Comparison of ENCODE assay signal across 9 cellular contexts in the genomic region with DNA sequence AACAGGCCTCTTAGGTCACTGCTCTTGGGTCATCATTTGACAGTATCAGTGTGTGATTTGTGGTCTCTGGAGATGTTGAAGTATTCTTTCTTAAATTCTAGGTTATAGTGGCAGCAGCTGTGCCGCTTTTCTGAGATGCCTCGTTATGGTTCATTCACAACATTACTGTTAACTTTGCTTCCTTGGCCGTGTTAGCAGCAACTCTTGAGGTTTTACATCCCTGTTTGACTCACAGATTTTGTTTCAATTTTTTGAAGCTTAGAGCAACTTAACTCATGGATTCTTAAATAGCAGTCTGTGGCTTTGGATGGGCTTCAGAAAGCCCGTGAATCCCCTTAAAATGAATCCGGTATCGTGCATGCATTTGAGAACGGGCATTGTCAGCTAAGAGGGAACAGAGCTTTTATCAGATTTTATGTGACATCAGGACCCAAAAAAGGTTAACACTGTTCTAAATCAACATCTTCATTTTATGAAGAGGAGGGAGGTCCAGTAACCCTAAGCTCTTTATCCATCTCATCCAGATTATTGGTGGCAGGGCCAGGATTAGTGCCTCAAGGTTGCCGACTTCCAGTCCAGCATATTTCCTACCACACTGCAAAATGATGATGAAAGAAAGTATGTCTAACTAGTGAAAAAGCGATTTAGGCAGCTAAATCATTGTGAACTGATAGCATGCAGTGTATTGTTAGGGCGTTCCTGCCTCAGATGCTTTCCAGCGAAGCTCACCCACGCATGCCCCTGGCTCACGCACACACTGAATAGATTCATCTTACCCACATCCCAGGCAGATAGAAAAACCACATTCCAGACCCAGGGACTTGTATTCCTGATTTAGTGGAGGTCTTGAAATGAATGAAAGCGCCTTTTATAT. TPM values are rescaled to one million over a fixed set of nuclear protein-coding genes. Genes with fewer than 3 reads are reported as not detected.
DNase-seq lines count a peak whose midpoint lies in the region; ATAC-seq and TF ChIP-seq lines count a peak whose summit lies in the region.
"Had no signal": no experiment of that assay in that cellular context is flagged by ENCODE, and none has a peak within 500 bp of the region (broad histone marks: within the 10 kb centered on the region; RNA-seq: fewer than 3 reads in every experiment).

No MANE protein-coding gene starts in this region.

- no TSS peak for BruUV-seq in PC-3 (replicated peaks; lab: Mats Ljungman, UMichigan)

- no peak overlapping the region for H3K9ac ChIP-seq in PC-3 (ENCODE audit: low read length)

- POLR2A ChIA-PET in CD4-positive, alpha-beta T cell (lab: Charles Lee), result interaction anchor here (0.7 to 2.6 kb wide), 7 partner anchors 11 to 289 kb away, joined by 3 to 12 read pairs (median 4); no protein-coding TSS in a partner anchor
- POLR2A ChIA-PET in PC-3 (lab: Charles Lee; ENCODE audit: unreplicated experiment), result no interaction called here

- peaks cover 80% of the 10 kb centered on the region for H3K36me3 Mint-ChIP-seq in CD4-positive, alpha-beta T cell (ENCODE audit: low read depth)

- H3F3A ChIP-seq in PC-3 (ENCODE audit: low read length, unreplicated experiment), result no peaks in the 10 kb centered on the region

- H3K9me3 Mint-ChIP-seq in CD4-positive, alpha-beta T cell, result no peaks in the 10 kb centered on the region

- no peak overlapping the region for H2AFZ ChIP-seq in PC-3 (ENCODE audit: low read length)

- no peaks in the 10 kb centered on the region for H3K9me2 ChIP-seq in PC-3 (replicated peaks; ENCODE audit: low read length)

- H3K4me3 Mint-ChIP-seq in CD4-positive, alpha-beta T cell, result peak overlapping the region; percentile 100

- H3K4me1 Mint-ChIP-seq in CD4-positive, alpha-beta T cell (ENCODE audit: low read depth), result peaks cover 71% of the 10 kb centered on the region

- no peak overlapping the region for H3K27ac ChIP-seq in CD4-positive, alpha-beta T cell (ENCODE audit: low read depth, low read length)
- no peak overlapping the region for H3K27ac ChIP-seq in PC-3 (ENCODE audit: low read length)
- H3K27ac ChIP-seq in coronary artery, result peak overlapping the region in 1 of 2 donors; percentile 58

- intact Hi-C loops in CD4-positive, alpha-beta T cell (cut with DNase I, micrococcal nuclease), result loop anchor here (2.0 to 10.0 kb wide), 2 partner anchors 891 to 1247 kb away; no protein-coding TSS in a partner anchor
- intact Hi-C loops in PC-3 (cut with micrococcal nuclease), result no loop called here

- H4K20me1 ChIP-seq in PC-3 (ENCODE audit: low read length), result peaks cover 44% of the 10 kb centered on the region

- no peaks in the 10 kb centered on the region for H3K9me3 ChIP-seq in CD4-positive, alpha-beta T cell (ENCODE audit: control insufficient read depth, low read length)
- H3K9me3 ChIP-seq in PC-3 (ENCODE audit: low read length), result no peaks in the 10 kb centered on the region

- no peaks in the 10 kb centered on the region for H3K27me3 ChIP-seq in CD4-positive, alpha-beta T cell (ENCODE audit: control insufficient read depth, insufficient read depth, low read length)
- H3K27me3 ChIP-seq in PC-3 (ENCODE audit: low read length), result no peaks in the 10 kb centered on the region

- CTCF ChIA-PET in CD4-positive, alpha-beta T cell (lab: Charles Lee), result interaction anchor here (1.0 kb wide), 2 partner anchors 210 to 305 kb away, joined by 3 read pairs; no protein-coding TSS in a partner anchor
- CTCF ChIA-PET in PC-3 (lab: Charles Lee), result interaction anchor here (0.7 kb wide), 1 partner anchor 286 kb away, joined by 4 read pairs; no protein-coding TSS in a partner anchor

- H3K27ac Mint-ChIP-seq in CD4-positive, alpha-beta T cell, result peak overlapping the region; percentile 93

- no peaks in the 10 kb centered on the region for H3K27me3 Mint-ChIP-seq in CD4-positive, alpha-beta T cell

- no peak for TF ChIP-seq CTCF in CD4-positive, alpha-beta T cell (IDR thresholded peaks at IDR 0.05)
- TF ChIP-seq CTCF in PC-3 (conservative IDR thresholded peaks at IDR 0.05; ENCODE audit: low read depth, low read length) (no peak), coronary artery (IDR thresholded peaks at IDR 0.05) (no peak), omental fat pad (IDR thresholded peaks at IDR 0.05) (no peak), GM20000 (IDR thresholded peaks at IDR 0.05; ENCODE audit: extremely low read depth, missing control alignments) (no peak)

- H3K36me3 ChIP-seq in PC-3 (ENCODE audit: low read depth, low read length), result peaks cover 34% of the 10 kb centered on the region

- no peak for ATAC-seq in CD4-positive, alpha-beta T cell (ENCODE audit: poor library complexity)
- no peak for ATAC-seq in PC-3
- peak; percentile 61 for ATAC-seq in omental fat pad (ENCODE audit: low FRiP score)
- ATAC-seq in GM21447 (IDR thresholded peaks at IDR 0.05; ENCODE audit: unreplicated experiment), result no peak
- no peak for ATAC-seq in GM18505 (IDR thresholded peaks at IDR 0.05; ENCODE audit: unreplicated experiment)

- H3K79me2 ChIP-seq in PC-3 (ENCODE audit: low read length), result peaks cover 90% of the 10 kb centered on the region

- H3K4me1 ChIP-seq in PC-3 (ENCODE audit: insufficient read depth, low read length), result peaks cover 28% of the 10 kb centered on the region

- no peak for TF ChIP-seq POLR2A in GM18505 (IDR thresholded peaks at IDR 0.05; ENCODE audit: borderline replicate concordance, extremely low read depth, insufficient read depth, insufficient read length)

- H3K4me3 ChIP-seq in PC-3 (ENCODE audit: low read length) (peak overlapping the region; percentile 95; the same call in 1 of the 2 replicates), coronary artery (peak overlapping the region; percentile 91)

- peak overlapping the region; percentile 83 for H3K4me2 ChIP-seq in PC-3 (ENCODE audit: low read length)

- no peak for DNase-seq in CD4-positive, alpha-beta T cell
- no peak for DNase-seq in PC-3
- DNase-seq in coronary artery (ENCODE audit: low spot score), result no peak
- DNase-seq in omental fat pad (ENCODE audit: low spot score), result no peak
- DNase-seq in COLO829 (ENCODE audit: low spot score), result no peak
- DNase-seq in GM20000 (ENCODE audit: low spot score), result no peak
- DNase-seq: SHP77 had no signal

RNA-seq across cellular contexts. Expression of a gene that starts 5.1 kb away (rescaled TPM):
- total RNA-seq in CD4-positive, alpha-beta T cell, result 100 to 1,000 TPM in 1 of 2 experiments, 10 to 100 TPM in 1; 91.3 to 102 TPM
- total RNA-seq in PC-3 (2014; rRNA removed), result 35.2 and 51.8 TPM in 2 replicates
- 100 to 1,000 TPM in 1 of 4 donors, 10 to 100 TPM in 3; 27.8 to 144 (median 63.2) TPM for total RNA-seq in omental fat pad
